In the genomic region with DNA sequence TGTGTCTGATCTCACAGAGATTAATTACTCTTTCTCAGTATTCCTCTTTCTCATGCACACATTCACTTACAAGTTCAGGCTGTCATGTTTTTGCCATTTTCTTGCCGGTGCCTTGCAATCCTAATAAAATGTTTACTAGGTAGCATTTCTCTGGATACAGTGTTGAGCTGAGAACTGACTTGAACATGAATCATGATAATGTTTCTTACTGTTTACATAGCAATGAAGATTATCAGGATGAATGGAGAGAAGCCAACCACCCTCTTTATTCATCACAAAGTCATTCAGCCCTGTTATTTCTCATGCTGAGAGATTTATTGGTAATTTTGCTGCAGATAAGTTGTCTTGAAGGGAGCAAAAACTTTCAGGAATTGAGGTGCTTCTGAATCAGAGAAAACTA, we compare ENCODE assay signal across 10 cellular contexts.
A peak's percentile ranks its signal among the peaks of the same experiment; 100 is the strongest.
DNase-seq lines count a peak whose midpoint lies in the region; ATAC-seq and TF ChIP-seq lines count a peak whose summit lies in the region.
"Had no signal": no experiment of that assay in that cellular context is flagged by ENCODE, and none has a peak within 500 bp of the region (broad histone marks: within the 10 kb centered on the region; RNA-seq: fewer than 3 reads in every experiment).

No MANE protein-coding gene starts in this region.

- H3K9me3 ChIP-seq in prostate gland: no peaks in the 10 kb centered on the region

- no peak overlapping the region for H3K4me3 ChIP-seq in prostate gland

- H3K27ac ChIP-seq in prostate gland: no peak overlapping the region

- H3K36me3 ChIP-seq in prostate gland: no peaks in the 10 kb centered on the region

- TF ChIP-seq POLR2A in prostate gland (IDR thresholded peaks at IDR 0.05): no peak

- DNase-seq in EH (ENCODE audit: low read depth): peak; percentile 97
- peak; percentile 4 for DNase-seq in NCI-H2227 treated with DMSO at 0.1 percent for 48 hours (lab: John Stamatoyannopoulos, UW)
- DNase-seq in prostate gland (ENCODE audit: low spot score): peak; percentile 17
- DNase-seq in activated CD4-positive, alpha-beta memory T cell treated with anti-CD3 and anti-CD28 coated beads, Interleukin-2, amount 10 ng/mL, durations not matched to agents 7 days and 5 days: no peak
- no peak for DNase-seq in Ammon's horn (ENCODE audit: low spot score)
- DNase-seq in NCI-H446 treated with DMSO at 0.1 percent for 48 hours (lab: John Stamatoyannopoulos, UW): no peak
- DNase-seq: activated CD8-positive, alpha-beta memory T cell treated with anti-CD3 and anti-CD28 coated beads, Interleukin-2, amount 50 U/mL, for 4 hours had no signal

- H3K27ac Mint-ChIP-seq in activated CD4-positive, alpha-beta memory T cell treated with anti-CD3 and anti-CD28 coated beads, Interleukin-2, amount 10 ng/mL, durations not matched to agents 7 days and 5 days: no peak overlapping the region
- H3K27ac Mint-ChIP-seq: natural killer cell treated with Interleukin-12 subunit alpha and Interleukin-12 subunit beta and Interleukin-15 and Interleukin-18, amount 100 ng/mL, for 72 hours had no signal

- intact Hi-C loops in prostate gland (cut with DNase I): no loop called here

- CTCF ChIA-PET in activated CD4-positive, alpha-beta memory T cell treated with anti-CD3 and anti-CD28 coated beads, Interleukin-2, amount 10 ng/mL, durations not matched to agents 7 days and 5 days (lab: Charles Lee): no interaction called here

- ATAC-seq in esophagus mucosa (peak; percentile 48), HG03571 (IDR thresholded peaks at IDR 0.05; ENCODE audit: unreplicated experiment) (no peak)
- ATAC-seq: natural killer cell treated with Interleukin-12 subunit alpha and Interleukin-12 subunit beta and Interleukin-15 and Interleukin-18, amount 100 ng/mL, for 72 hours had no signal

- H3K4me3 Mint-ChIP-seq in activated CD4-positive, alpha-beta memory T cell treated with anti-CD3 and anti-CD28 coated beads, Interleukin-2, amount 10 ng/mL, durations not matched to agents 7 days and 5 days: no peak overlapping the region
- H3K4me3 Mint-ChIP-seq: natural killer cell treated with Interleukin-12 subunit alpha and Interleukin-12 subunit beta and Interleukin-15 and Interleukin-18, amount 100 ng/mL, for 72 hours had no signal

- H3K27me3 Mint-ChIP-seq in activated CD4-positive, alpha-beta memory T cell treated with anti-CD3 and anti-CD28 coated beads, Interleukin-2, amount 10 ng/mL, durations not matched to agents 7 days and 5 days: peaks cover 12% of the 10 kb centered on the region

- 16% methylated on average over 1 of the region's 1 CpG for WGBS in prostate gland

- POLR2A ChIA-PET in activated CD4-positive, alpha-beta memory T cell treated with anti-CD3 and anti-CD28 coated beads, Interleukin-2, amount 10 ng/mL, durations not matched to agents 7 days and 5 days (lab: Charles Lee): no interaction called here

- H3K27me3 ChIP-seq in prostate gland (replicated peaks; ENCODE audit: insufficient read depth): no peaks in the 10 kb centered on the region

- H3K36me3 Mint-ChIP-seq in activated CD4-positive, alpha-beta memory T cell treated with anti-CD3 and anti-CD28 coated beads, Interleukin-2, amount 10 ng/mL, durations not matched to agents 7 days and 5 days (ENCODE audit: low read depth): no peaks in the 10 kb centered on the region
- H3K36me3 Mint-ChIP-seq: natural killer cell treated with Interleukin-12 subunit alpha and Interleukin-12 subunit beta and Interleukin-15 and Interleukin-18, amount 100 ng/mL, for 72 hours had no signal

- no peaks in the 10 kb centered on the region for H3K4me1 Mint-ChIP-seq in activated CD4-positive, alpha-beta memory T cell treated with anti-CD3 and anti-CD28 coated beads, Interleukin-2, amount 10 ng/mL, durations not matched to agents 7 days and 5 days

- no peaks in the 10 kb centered on the region for H3K4me1 ChIP-seq in prostate gland (replicated peaks)

- H3K9me3 Mint-ChIP-seq in activated CD4-positive, alpha-beta memory T cell treated with anti-CD3 and anti-CD28 coated beads, Interleukin-2, amount 10 ng/mL, durations not matched to agents 7 days and 5 days: no peaks in the 10 kb centered on the region
- H3K9me3 Mint-ChIP-seq: natural killer cell treated with Interleukin-12 subunit alpha and Interleukin-12 subunit beta and Interleukin-15 and Interleukin-18, amount 100 ng/mL, for 72 hours had no signal

- no peak for TF ChIP-seq CTCF in prostate gland (IDR thresholded peaks at IDR 0.05)

Comparison
In these comparisons a context has a peak if more than half of its experiments do, and no peak if none do; other contexts are left out.
1. DNase-seq: peak in EH (single experiment), NCI-H2227 treated with DMSO at 0.1 percent for 48 hours (single experiment) and prostate gland (single experiment); none in activated CD4-positive, alpha-beta memory T cell treated with anti-CD3 and anti-CD28 coated beads, Interleukin-2, amount 10 ng/mL, durations not matched to agents 7 days and 5 days (single experiment), Ammon's horn (single experiment) and NCI-H446 treated with DMSO at 0.1 percent for 48 hours (single experiment).